Comparison of ENCODE assay signal across 1 cellular context in the genomic region with DNA sequence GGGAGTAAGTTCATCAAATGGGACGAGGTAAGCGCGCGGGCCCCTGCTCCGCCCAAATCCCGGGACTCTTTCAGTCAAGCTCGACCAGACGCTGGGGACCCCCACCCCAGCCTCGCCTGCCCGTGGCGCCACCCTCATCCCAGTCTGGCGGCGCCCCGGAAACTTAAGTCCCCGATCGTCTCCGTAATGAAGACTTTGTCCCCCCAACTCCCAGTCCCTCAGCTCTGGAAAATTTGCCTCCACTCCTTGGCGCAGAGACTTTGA.
TF ChIP-seq lines count a peak whose summit lies in the region.

No MANE protein-coding gene starts in this region.

TF ChIP-seq in liver, 16 proteins besides CTCF, POLR2A, EP300 and RAD21 (continued from another document):
- TF ChIP-seq REST (IDR thresholded peaks at IDR 0.05) (no peak), RXRA (IDR thresholded peaks at IDR 0.05) (no peak)
